Comparison of ENCODE assay signal across 8 cellular contexts in the genomic region with DNA sequence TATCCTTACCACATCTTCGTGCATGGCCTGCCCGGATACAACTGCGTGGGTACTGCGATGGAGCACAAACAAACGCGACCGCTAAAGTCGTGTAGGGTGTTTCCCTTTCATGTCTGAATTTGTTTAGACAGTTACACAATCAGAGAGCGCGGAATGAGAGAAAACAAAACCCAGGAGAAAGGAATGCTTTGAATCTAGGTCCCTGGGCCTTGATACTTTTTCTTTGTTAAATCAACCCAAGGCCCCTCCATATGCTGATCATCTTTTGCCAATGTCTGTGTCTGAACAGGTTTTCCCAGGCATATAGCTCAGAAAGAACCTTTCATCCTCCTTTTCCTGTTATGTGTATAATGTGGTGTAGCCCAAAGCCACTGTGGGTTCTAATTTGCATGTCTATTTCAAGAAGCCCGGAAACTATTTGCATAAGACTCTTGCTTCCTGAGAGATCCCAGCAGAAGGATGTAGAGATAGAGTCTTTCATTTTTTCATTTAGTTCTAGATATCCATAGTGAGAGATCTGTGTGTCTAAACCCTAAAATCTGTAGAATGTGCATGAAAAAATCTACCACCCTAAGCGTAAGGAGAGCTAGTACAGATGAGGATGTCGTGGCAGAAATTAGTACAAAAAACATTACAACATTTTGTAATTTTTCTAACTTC.
DNase-seq lines count a peak whose midpoint lies in the region; ATAC-seq, FAIRE-seq and TF ChIP-seq lines count a peak whose summit lies in the region.

No MANE protein-coding gene starts in this region.

- peaks cover 19% of the 10 kb centered on the region for H3K4me1 Mint-ChIP-seq in memory B cell

- peak overlapping the region; percentile 79 for H3K4me3 Mint-ChIP-seq in memory B cell

- H3K36me3 Mint-ChIP-seq in memory B cell, result peaks cover 2% of the 10 kb centered on the region

- TF ChIP-seq POLR2A in H54 (IDR thresholded peaks at IDR 0.05; ENCODE audit: low read depth, low read length) (no peak), adrenal gland (IDR thresholded peaks at IDR 0.05) (no peak)

- DNase-seq in NCI-H146 treated with DMSO at 0.1 percent for 48 hours (lab: John Stamatoyannopoulos, UW; ENCODE audit: unreplicated experiment), result peak; percentile 97
- peak; percentile 18 for DNase-seq in activated T-helper 9 cell treated with anti-CD3 and anti-CD28 coated beads, Interleukin-2, amount 50 U/mL, for 16 hours (ENCODE audit: low read depth)
- peak; percentile 43 to 53 for DNase-seq in memory B cell (ENCODE audit: low spot score in 2 of 2)
- no peak for DNase-seq in anterior cingulate cortex (lab: John Stamatoyannopoulos, UW)
- no peak for DNase-seq in H54 (ENCODE audit: insufficient read length, low spot score)
- DNase-seq in adrenal gland, result no peak

- intact Hi-C loops in adrenal gland (cut with DNase I), result no loop called here

- H3K9me3 ChIP-seq in adrenal gland (replicated peaks in 1 of 3), result no peaks in the 10 kb centered on the region

- no peak for FAIRE-seq in H54 (lab: Jason Lieb, UNC)

- H3K27me3 Mint-ChIP-seq in memory B cell, result peaks cover 15% of the 10 kb centered on the region

- no peak overlapping the region for H3K4me3 ChIP-seq in adrenal gland

- no peaks in the 10 kb centered on the region for H3K36me3 ChIP-seq in adrenal gland (replicated peaks in 1 of 2)

- H3K27ac ChIP-seq in adrenal gland, result no peak overlapping the region

- peak; percentile 35 for ATAC-seq in GM18858 (IDR thresholded peaks at IDR 0.05; ENCODE audit: unreplicated experiment)
- peak; percentile 60 for ATAC-seq in HG02759 (IDR thresholded peaks at IDR 0.05; ENCODE audit: unreplicated experiment)
- ATAC-seq in memory B cell (ENCODE audit: low read depth), result peak; percentile 68

- H3K27me3 ChIP-seq in adrenal gland, result peaks cover 7% of the 10 kb centered on the region

- no peak for TF ChIP-seq CTCF in adrenal gland (IDR thresholded peaks at IDR 0.05)

- peaks cover 6% of the 10 kb centered on the region for H3K9me3 Mint-ChIP-seq in memory B cell

- no peaks in the 10 kb centered on the region for H3K4me1 ChIP-seq in adrenal gland (replicated peaks in 1 of 2)

- WGBS in adrenal gland, 4 donors, result 69 to 84% (median 73%) methylated on average over 13 of the region's 13 CpGs

- H3K27ac Mint-ChIP-seq in memory B cell, result peak overlapping the region; percentile 100

Comparison
In these comparisons a context has a peak if more than half of its experiments do, and no peak if none do; other contexts are left out.
1. DNase-seq: peak in NCI-H146 treated with DMSO at 0.1 percent for 48 hours (single experiment), activated T-helper 9 cell treated with anti-CD3 and anti-CD28 coated beads, Interleukin-2, amount 50 U/mL, for 16 hours (single experiment) and memory B cell (2 of 2); none in anterior cingulate cortex (0 of 58), H54 (single experiment) and adrenal gland (0 of 7).
2. Peak in every context shown above with its lines, with median percentiles within 50 percentile points of each other: ATAC-seq.